ENCODE assay signal across 22 cellular contexts in genomic region chr7:111096997-111097396, GRCh38. TPM values are rescaled to one million over a fixed set of nuclear protein-coding genes. Genes with fewer than 3 reads are reported as not detected.
DNase-seq lines count a peak whose midpoint lies in the region; ATAC-seq and TF ChIP-seq lines count a peak whose summit lies in the region.
"Had no signal": no experiment of that assay in that cellular context is flagged by ENCODE, and none has a peak within 500 bp of the region (broad histone marks: within the 10 kb centered on the region; RNA-seq: fewer than 3 reads in every experiment).

No MANE protein-coding gene starts in this region.

- H3K27me3 ChIP-seq in BE2C, result no peaks in the 10 kb centered on the region
- no peaks in the 10 kb centered on the region for H3K27me3 ChIP-seq in CD8-positive, alpha-beta T cell (ENCODE audit: insufficient read depth, low read length)
- no peaks in the 10 kb centered on the region for H3K27me3 ChIP-seq in iPS DF 6.9 (ENCODE audit: control insufficient read depth, insufficient read depth, low read length)
- H3K27me3 ChIP-seq: esophagus squamous epithelium, SJCRH30, suprapubic skin had no signal

- H3K4me3 Mint-ChIP-seq in CD8-positive, alpha-beta T cell, result peak overlapping the region; percentile 98
- peak overlapping the region in 2 of 3 donors; percentile 89 to 95 for H3K4me3 Mint-ChIP-seq in T-cell
- no peak overlapping the region for H3K4me3 Mint-ChIP-seq in chondrocyte (ENCODE audit: unreplicated experiment)
- H3K4me3 Mint-ChIP-seq: natural killer cell had no signal

- H3K4me1 ChIP-seq in BE2C, result peaks cover 31% of the 10 kb centered on the region
- H3K4me1 ChIP-seq in CD8-positive, alpha-beta T cell (ENCODE audit: insufficient read depth, low read length), result peaks cover 40% of the 10 kb centered on the region
- peaks cover under 1% of the 10 kb centered on the region; the same call in 1 of the 2 replicates for H3K4me1 ChIP-seq in iPS DF 6.9 (ENCODE audit: control insufficient read depth, insufficient read depth, low read length)

- no peak overlapping the region for H3K27ac ChIP-seq in CD8-positive, alpha-beta T cell (ENCODE audit: low read depth, low read length)
- no peak overlapping the region for H3K27ac ChIP-seq in iPS DF 6.9 (ENCODE audit: low read length)
- H3K27ac ChIP-seq: esophagus squamous epithelium, PC-9, SJCRH30, suprapubic skin had no signal

- CTCF ChIA-PET in CD8-positive, alpha-beta T cell (lab: Charles Lee), result interaction anchor here (3.4 to 3.7 kb wide), 2 partner anchors 500 to 506 kb away, joined by 27 to 28 read pairs; no protein-coding TSS in a partner anchor
- CTCF ChIA-PET in T-cell (lab: Charles Lee), result interaction anchor here (0.6 to 2.2 kb wide), 5 partner anchors 14 to 709 kb away, joined by 3 to 5 read pairs (median 3); no protein-coding TSS in a partner anchor

- WGBS in iPS DF 6.9 (ENCODE audit: insufficient coverage, insufficient read length), result no CpG with 5 or more reads among the region's 3 CpGs

- H3K36me3 Mint-ChIP-seq in CD8-positive, alpha-beta T cell, result peaks cover 44% of the 10 kb centered on the region
- H3K36me3 Mint-ChIP-seq in T-cell (peaks cover 10% of the 10 kb centered on the region), chondrocyte (ENCODE audit: low read depth) (no peaks in the 10 kb centered on the region)
- H3K36me3 Mint-ChIP-seq: natural killer cell had no signal

- H3K27ac Mint-ChIP-seq in CD8-positive, alpha-beta T cell, result peak overlapping the region; percentile 88
- H3K27ac Mint-ChIP-seq in T-cell, result peak overlapping the region in 1 of 2 donors; percentile 74
- H3K27ac Mint-ChIP-seq in chondrocyte (ENCODE audit: unreplicated experiment), result no peak overlapping the region
- H3K27ac Mint-ChIP-seq: natural killer cell had no signal

- H3K4me1 Mint-ChIP-seq in CD8-positive, alpha-beta T cell (ENCODE audit: low read depth), result peaks cover 53% of the 10 kb centered on the region
- H3K4me1 Mint-ChIP-seq in T-cell (peaks cover 49 to 71% (median 62%) of the 10 kb centered on the region in 3 donors), chondrocyte (ENCODE audit: low read depth) (peaks cover 5% of the 10 kb centered on the region)
- H3K4me1 Mint-ChIP-seq: natural killer cell had no signal

- H3K9me3 ChIP-seq in BE2C (no peaks in the 10 kb centered on the region), iPS DF 6.9 (ENCODE audit: control insufficient read depth, insufficient read depth, low read length) (no peaks in the 10 kb centered on the region)
- no peaks in the 10 kb centered on the region for H3K9me3 ChIP-seq in CD8-positive, alpha-beta T cell (ENCODE audit: low read length)
- H3K9me3 ChIP-seq: esophagus squamous epithelium, SJCRH30, suprapubic skin had no signal

- ATAC-seq in CD8-positive, alpha-beta T cell, result no peak
- ATAC-seq in T-cell (replicated peaks in 1 of 4) (no peak), HG03354 (IDR thresholded peaks at IDR 0.05; ENCODE audit: poor library complexity, severe bottlenecking, unreplicated experiment) (no peak)
- ATAC-seq: activated T-cell treated with anti-CD3 and anti-CD28 coated beads, Interleukin-2, amount 50 U/mL, for 4 hours; natural killer cell had no signal

- intact Hi-C loops in CD8-positive, alpha-beta T cell (cut with DNase I, micrococcal nuclease), result loop anchor here (5.0 to 10.0 kb wide), 7 partner anchors 260 to 1255 kb away; partner anchors contain the start of gene IMMP2L (in 1 of the 2)

- H3K36me3 ChIP-seq in BE2C, result peaks cover 47% of the 10 kb centered on the region
- peaks cover 9% of the 10 kb centered on the region for H3K36me3 ChIP-seq in CD8-positive, alpha-beta T cell (ENCODE audit: insufficient read depth, low read length)
- H3K36me3 ChIP-seq in iPS DF 6.9 (ENCODE audit: control insufficient read depth, insufficient read depth, low read length), result no peaks in the 10 kb centered on the region
- H3K36me3 ChIP-seq: esophagus squamous epithelium, suprapubic skin had no signal

- H3K27me3 Mint-ChIP-seq in CD8-positive, alpha-beta T cell (ENCODE audit: low read depth), result no peaks in the 10 kb centered on the region
- H3K27me3 Mint-ChIP-seq in T-cell (no peaks in the 10 kb centered on the region), chondrocyte (ENCODE audit: low read depth) (no peaks in the 10 kb centered on the region)

- POLR2A ChIA-PET in CD8-positive, alpha-beta T cell (lab: Charles Lee), result interaction anchor here (0.9 kb wide), 1 partner anchor 21 kb away, joined by 3 read pairs; no protein-coding TSS in a partner anchor
- POLR2A ChIA-PET in T-cell (lab: Charles Lee), result no interaction called here

- DNase-seq in BE2C (peak; percentile 32), T-cell (no peak), iPS DF 6.9 (ENCODE audit: low read depth, low spot score) (peak; percentile 60), islet precursor cell (no peak), MV-4-11 (lab: John Stamatoyannopoulos, UW) (no peak), chondrocyte (ENCODE audit: low spot score) (no peak)
- no peak for DNase-seq in CD8-positive, alpha-beta T cell
- DNase-seq: activated CD4-positive, alpha-beta T cell treated with anti-CD3 and anti-CD28 coated beads, Interleukin-2, amount 50 U/mL, for 1 hour; activated T-cell treated with anti-CD3 and anti-CD28 coated beads, Interleukin-2, amount 50 U/mL, for 4 hours; AML-193; central memory CD4-positive, alpha-beta T cell; esophagus squamous epithelium; natural killer cell; PC-9; SJCRH30; stimulated activated CD4-positive, alpha-beta T cell treated with anti-CD3 and anti-CD28 coated beads, Interleukin-4, amount 100 ng/mL, for 24 hours had no signal

- H3K4me3 ChIP-seq in BE2C (ENCODE audit: low read depth, low read length), result no peak overlapping the region
- no peak overlapping the region for H3K4me3 ChIP-seq in CD8-positive, alpha-beta T cell (ENCODE audit: low read depth, low read length)
- no peak overlapping the region for H3K4me3 ChIP-seq in iPS DF 6.9 (ENCODE audit: low read length)
- H3K4me3 ChIP-seq: esophagus squamous epithelium, PC-9, SJCRH30, smooth muscle cell, suprapubic skin had no signal

- peak; percentile 39 for TF ChIP-seq CTCF in BE2C (IDR thresholded peaks at IDR 0.05; ENCODE audit: low read depth, low read length)
- no peak for TF ChIP-seq CTCF in CD8-positive, alpha-beta T cell (IDR thresholded peaks at IDR 0.05)
- no peak for TF ChIP-seq CTCF in chondrocyte (IDR thresholded peaks at IDR 0.05)

- no peaks in the 10 kb centered on the region for H3K9me3 Mint-ChIP-seq in CD8-positive, alpha-beta T cell
- H3K9me3 Mint-ChIP-seq in T-cell (no peaks in the 10 kb centered on the region), chondrocyte (ENCODE audit: low read depth) (no peaks in the 10 kb centered on the region)
- H3K9me3 Mint-ChIP-seq: activated T-cell treated with anti-CD3 and anti-CD28 coated beads, Interleukin-2, amount 50 U/mL, for 4 hours; natural killer cell had no signal

RNA-seq across cellular contexts. Expression of gene LRRN3, which starts 6.1 kb away (rescaled TPM):
- 29.9 TPM for polyA plus RNA-seq in BE2C (2012; ENCODE audit: insufficient read depth, insufficient read length, low read depth)
- total RNA-seq in CD8-positive, alpha-beta T cell, result 1 to 10 TPM; 8.4 to 9.0 TPM
- 100 to 1,000 TPM in 1 of 5 donors, 10 to 100 TPM in 4; 18.5 to 106 (median 52.3) TPM for total RNA-seq in T-cell
- total RNA-seq in chondrocyte, result 0.65 to 1.3 TPM (median 0.74 TPM) in 3 replicates
- total RNA-seq: lung microvascular endothelial cell, PC-9, pulmonary artery endothelial cell had no signal
- polyA plus RNA-seq: keratinocyte had no signal

Comparison
In these comparisons a context has a peak if more than half of its experiments do, and no peak if none do; other contexts are left out.
1. DNase-seq: peak in BE2C (single experiment) and iPS DF 6.9 (single experiment); none in CD8-positive, alpha-beta T cell (0 of 7), T-cell (0 of 34), islet precursor cell (single experiment), MV-4-11 (single experiment) and chondrocyte (single experiment).